ENCODE assay signal across 1 cellular context in genomic region chr12:75766263-75767160, GRCh38.
TF ChIP-seq lines count a peak whose summit lies in the region.

No MANE protein-coding gene starts in this region.

TF ChIP-seq in A549, 52 proteins besides CTCF, POLR2A, EP300 and RAD21 (continued from another document):
- TF ChIP-seq USF2 (IDR thresholded peaks at IDR 0.05) (no peak), ZSCAN20 (CRISPR knock-in tag; IDR thresholded peaks at IDR 0.05) (peak; percentile 64; the same call in 1 of the 2 replicates), HDAC2 (IDR thresholded peaks at IDR 0.05) (no peak), GATA3 (IDR thresholded peaks at IDR 0.05; ENCODE audit: borderline replicate concordance) (peak; percentile 96), RFX5 (IDR thresholded peaks at IDR 0.05) (no peak), NFE2L2 (conservative IDR thresholded peaks at IDR 0.05; ENCODE audit: low read length) (no peak)
